ENCODE assay signal across 6 cellular contexts in genomic region chr2:219254590-219255219, GRCh38. TPM values are rescaled to one million over a fixed set of nuclear protein-coding genes. Genes with fewer than 3 reads are reported as not detected.
A peak's percentile ranks its signal among the peaks of the same experiment; 100 is the strongest.
DNase-seq lines count a peak whose midpoint lies in the region; ATAC-seq and TF ChIP-seq lines count a peak whose summit lies in the region.

No MANE protein-coding gene starts in this region.

- H3K4me3 ChIP-seq in MM.1S (ENCODE audit: low read length) (peak overlapping the region; percentile 78), mammary epithelial cell (replicated peaks in 1 of 3; ENCODE audit: insufficient read depth in 1 of 3, low read depth in 2 of 3, low read length in 3 of 3) (peak overlapping the region; percentile 69 to 82 (median 81)), neutrophil (ENCODE audit: low read depth in 1 of 2, low read length in 1 of 2) (peak overlapping the region; percentile 96 to 99)

- H3K36me3 ChIP-seq in MM.1S (replicated peaks; ENCODE audit: insufficient read depth, low read length) (0 out of 2 replicates have a peak, but pooled peaks cover 6% of the 10 kb centered on the region), mammary epithelial cell (ENCODE audit: insufficient read depth, low read length) (peaks cover 16% of the 10 kb centered on the region), neutrophil (peaks cover 24% of the 10 kb centered on the region)

- peaks cover 23% of the 10 kb centered on the region for H3F3A ChIP-seq in MM.1S (ENCODE audit: insufficient read depth, low read length)

- intact Hi-C loops in mammary epithelial cell (cut with micrococcal nuclease), result no loop called here

- no peak for TF ChIP-seq CTCF in MM.1S (IDR thresholded peaks at IDR 0.05; ENCODE audit: low read length)
- no peak for TF ChIP-seq CTCF in mammary epithelial cell (conservative IDR thresholded peaks at IDR 0.05 in 1 of 2, IDR thresholded peaks at IDR 0.05 in 1 of 2; ENCODE audit: extremely low read depth in 1 of 2, insufficient read depth in 1 of 2, low read depth in 1 of 2, low read length in 2 of 2)
- TF ChIP-seq CTCF in neutrophil (IDR thresholded peaks at IDR 0.05), result no peak

- H3K9me2 ChIP-seq in MM.1S (replicated peaks; ENCODE audit: insufficient read depth, low read length), result no peaks in the 10 kb centered on the region

- H3K9me3 ChIP-seq in MM.1S (replicated peaks; ENCODE audit: insufficient read depth, low read length), result no peaks in the 10 kb centered on the region
- no peaks in the 10 kb centered on the region for H3K9me3 ChIP-seq in mammary epithelial cell (replicated peaks; ENCODE audit: insufficient read depth, low read length)
- no peaks in the 10 kb centered on the region for H3K9me3 ChIP-seq in neutrophil

- peaks cover 23% of the 10 kb centered on the region for H3K4me1 ChIP-seq in MM.1S (ENCODE audit: low read length)
- H3K4me1 ChIP-seq in mammary epithelial cell (ENCODE audit: insufficient read depth, low read length), result peaks cover 41% of the 10 kb centered on the region
- H3K4me1 ChIP-seq in neutrophil (ENCODE audit: control insufficient read depth in 1 of 2, insufficient read depth in 1 of 2, low read depth in 1 of 2, low read length in 1 of 2), result peaks cover 53 to 55% of the 10 kb centered on the region in 2 experiments

- peaks cover 41% of the 10 kb centered on the region for H3K79me2 ChIP-seq in MM.1S (ENCODE audit: low read length)
- peaks cover 39% of the 10 kb centered on the region for H3K79me2 ChIP-seq in mammary epithelial cell (ENCODE audit: insufficient read depth, low read length)

- ATAC-seq in GM19463 (IDR thresholded peaks at IDR 0.05; ENCODE audit: unreplicated experiment), result peak; percentile 23

- CTCF ChIA-PET in mammary epithelial cell (lab: Charles Lee; ENCODE audit: low non-redundant PET), result interaction anchor here (0.6 kb wide), 1 partner anchor 24 kb away, joined by 5 read pairs; the partner anchor contains the start of gene DNAJB2

- H3K9ac ChIP-seq in MM.1S (ENCODE audit: low read length), result peak overlapping the region; percentile 88
- no peak overlapping the region for H3K9ac ChIP-seq in mammary epithelial cell (ENCODE audit: insufficient read depth, low read length)

- 71% methylated on average over 5 of the region's 13 CpGs for WGBS in mammary epithelial cell (ENCODE audit: low coverage, missing lambda C conversion rate)

- dilution Hi-C loops in mammary epithelial cell (cut with HindIII; ENCODE audit: low sequenced_read_pairs), result loop anchor here (5.0 kb wide), 2 partner anchors 43 to 72 kb away; no protein-coding TSS in a partner anchor

- no TSS peak for BruUV-seq in mammary epithelial cell (replicated peaks; lab: Mats Ljungman, UMichigan)

- in situ Hi-C loops in mammary epithelial cell (cut with MboI; ENCODE audit: low sequenced_read_pairs in 2 of 2), result no loop called here

- H3K27ac ChIP-seq in MM.1S (ENCODE audit: low read length) (peak overlapping the region; percentile 73; the same call in 1 of the 2 replicates), mammary epithelial cell (ENCODE audit: insufficient read depth, low read depth, low read length) (no peak overlapping the region), neutrophil (peak overlapping the region; percentile 95)

- no peaks in the 10 kb centered on the region for H4K20me1 ChIP-seq in MM.1S (ENCODE audit: insufficient read depth, low read length)
- no peaks in the 10 kb centered on the region for H4K20me1 ChIP-seq in mammary epithelial cell (ENCODE audit: insufficient read depth, low read length)

- H3K27me3 ChIP-seq in MM.1S (replicated peaks; ENCODE audit: insufficient read depth, low read length), result no peaks in the 10 kb centered on the region
- H3K27me3 ChIP-seq in mammary epithelial cell (ENCODE audit: insufficient read depth, low read length), result no peaks in the 10 kb centered on the region
- peaks cover 4% of the 10 kb centered on the region for H3K27me3 ChIP-seq in neutrophil

- H2AFZ ChIP-seq in MM.1S (ENCODE audit: low read length), result peak overlapping the region; percentile 88
- H2AFZ ChIP-seq in mammary epithelial cell (ENCODE audit: low read depth, low read length), result peak overlapping the region; percentile 92

- H3K4me2 ChIP-seq in MM.1S (ENCODE audit: low read depth, low read length), result peak overlapping the region; percentile 99
- H3K4me2 ChIP-seq in mammary epithelial cell (ENCODE audit: insufficient read depth, low read depth, low read length), result peak overlapping the region; percentile 99

- DNase-seq in MM.1S (peak; percentile 35), mammary epithelial cell (no peak), HuH-7 (ENCODE audit: low spot score) (no peak), OCI-M2 (lab: John Stamatoyannopoulos, UW; ENCODE audit: unreplicated experiment) (no peak)

RNA-seq across cellular contexts. Expression of gene TUBA4A, which starts 1.0 kb away (rescaled TPM):
- 100 to 1,000 TPM; 206 to 209 TPM for total RNA-seq in mammary epithelial cell
- 616 TPM for polyA plus RNA-seq in mammary epithelial cell
- 360 TPM for polyA minus RNA-seq in mammary epithelial cell

RNA-seq across cellular contexts. Expression of gene TUBA4B, which starts 1.7 kb away (rescaled TPM):
- total RNA-seq in mammary epithelial cell, result not detected
- polyA plus RNA-seq in mammary epithelial cell, result 0.08 TPM
- not detected for polyA minus RNA-seq in mammary epithelial cell

RNA-seq across cellular contexts. Expression of gene STK16, which starts 9.4 kb away (rescaled TPM):
- 10 to 100 TPM; 26.9 to 29.8 TPM for total RNA-seq in mammary epithelial cell
- polyA plus RNA-seq in mammary epithelial cell, result 53.1 TPM
- polyA minus RNA-seq in mammary epithelial cell, result 22.7 TPM

RNA-seq across cellular contexts. Expression of gene GLB1L, which starts 9.5 kb away (rescaled TPM):
- total RNA-seq in mammary epithelial cell, result 10 to 100 TPM in 1 of 2 donors, 1 to 10 TPM in 1; 5.5 to 21.8 TPM
- 6.2 TPM for polyA plus RNA-seq in mammary epithelial cell
- 3.6 TPM for polyA minus RNA-seq in mammary epithelial cell

RNA-seq across cellular contexts. Expression of gene DNAJB2, which starts 24.5 kb away (rescaled TPM):
- 100 to 1,000 TPM in 1 of 2 donors, 10 to 100 TPM in 1; 58.9 to 110 TPM for total RNA-seq in mammary epithelial cell
- polyA plus RNA-seq in mammary epithelial cell, result 32.8 TPM
- polyA minus RNA-seq in mammary epithelial cell, result 49.1 TPM
